26 cellular contexts compared by ENCODE assay signal in genomic region chr4:17854076-17854475, GRCh38.
"Had no signal": no experiment of that assay in that cellular context is flagged by ENCODE, and none has a peak within 500 bp of the region (broad histone marks: within the 10 kb centered on the region; RNA-seq: fewer than 3 reads in every experiment).

No MANE protein-coding gene starts in this region.

- H3K36me3 ChIP-seq: breast epithelium, esophagus muscularis mucosa, neutrophil had no signal

- H3K4me1 ChIP-seq: breast epithelium, esophagus muscularis mucosa, tibial nerve had no signal

- H3K9me3 Mint-ChIP-seq: activated CD4-positive, alpha-beta T cell treated with anti-CD3 and anti-CD28 coated beads, Interleukin-2, amount 10 ng/mL, durations not matched to agents 24 days and 14 days; activated naive CD4-positive, alpha-beta T cell treated with anti-CD3 and anti-CD28 coated beads for 36 hours had no signal

- FAIRE-seq: colon had no signal

- H3K4me3 Mint-ChIP-seq: activated CD4-positive, alpha-beta memory T cell treated with anti-CD3 and anti-CD28 coated beads for 36 hours; activated CD4-positive, alpha-beta T cell treated with anti-CD3 and anti-CD28 coated beads, Interleukin-2, amount 10 ng/mL, durations not matched to agents 24 days and 14 days; activated naive CD4-positive, alpha-beta T cell treated with anti-CD3 and anti-CD28 coated beads for 36 hours; activated naive CD8-positive, alpha-beta T cell treated with anti-CD3 and anti-CD28 coated beads, Interleukin-2, amount 10 ng/mL, durations not matched to agents 7 days and 5 days; activated T-helper 1 cell treated with anti-CD3 and anti-CD28 coated beads, Interleukin-12 subunit alpha, Interleukin-12 subunit beta, Interleukin-2, Interleukin-4 antibody, amounts not matched to agents 30 ng/mL and 10 ng/mL and 1 ng/mL, durations not matched to agents 14 hours and 24 hours and 36 hours; nephron had no signal

- H3K27ac Mint-ChIP-seq: activated CD4-positive, alpha-beta memory T cell treated with anti-CD3 and anti-CD28 coated beads for 36 hours; activated CD4-positive, alpha-beta T cell treated with anti-CD3 and anti-CD28 coated beads, Interleukin-2, amount 10 ng/mL, durations not matched to agents 24 days and 14 days; activated naive CD4-positive, alpha-beta T cell treated with anti-CD3 and anti-CD28 coated beads for 36 hours; activated naive CD8-positive, alpha-beta T cell treated with anti-CD3 and anti-CD28 coated beads, Interleukin-2, amount 10 ng/mL, durations not matched to agents 7 days and 5 days; activated T-helper 1 cell treated with anti-CD3 and anti-CD28 coated beads, Interleukin-12 subunit alpha, Interleukin-12 subunit beta, Interleukin-2, Interleukin-4 antibody, amounts not matched to agents 30 ng/mL and 10 ng/mL and 1 ng/mL, durations not matched to agents 14 hours and 24 hours and 36 hours; nephron had no signal

- ATAC-seq: left cardiac atrium, left ventricle myocardium superior had no signal

- DNase-seq: activated CD4-positive, alpha-beta memory T cell treated with anti-CD3 and anti-CD28 coated beads for 36 hours; activated CD4-positive, alpha-beta T cell treated with anti-CD3 and anti-CD28 coated beads, Interleukin-2, amount 10 ng/mL, durations not matched to agents 24 days and 14 days; activated CD8-positive, alpha-beta memory T cell treated with anti-CD3 and anti-CD28 coated beads, Interleukin-2, amount 50 U/mL, for 4 hours; activated effector memory CD4-positive, alpha-beta T cell treated with anti-CD3 and anti-CD28 coated beads, Interleukin-2, amount 50 U/mL, for 16 hours; activated naive CD4-positive, alpha-beta T cell treated with anti-CD3 and anti-CD28 coated beads for 36 hours; activated naive CD8-positive, alpha-beta T cell treated with anti-CD3 and anti-CD28 coated beads, Interleukin-2, amount 10 ng/mL, durations not matched to agents 7 days and 5 days; activated T-cell treated with anti-CD3 and anti-CD28 coated beads, Interleukin-2, amount 50 U/mL, for 1 hour; amygdala; central memory CD4-positive, alpha-beta T cell; dermis blood vessel endothelial cell; effector CD4-positive, alpha-beta T cell; foreskin melanocyte; islet precursor cell; left cardiac atrium; left ventricle myocardium superior; retina; stimulated activated CD4-positive, alpha-beta T cell treated with anti-CD3 and anti-CD28 coated beads, Interleukin-15, amount 100 ng/mL, for 24 hours; stimulated activated CD4-positive, alpha-beta T cell treated with anti-CD3 and anti-CD28 coated beads, Interleukin-2, amount 100 ng/mL, for 24 hours; stimulated activated naive CD4-positive, alpha-beta T cell had no signal

- H3K4me1 Mint-ChIP-seq: activated CD4-positive, alpha-beta T cell treated with anti-CD3 and anti-CD28 coated beads, Interleukin-2, amount 10 ng/mL, durations not matched to agents 24 days and 14 days; activated naive CD8-positive, alpha-beta T cell treated with anti-CD3 and anti-CD28 coated beads, Interleukin-2, amount 10 ng/mL, durations not matched to agents 7 days and 5 days; nephron had no signal

- H3K27ac ChIP-seq: breast epithelium, esophagus muscularis mucosa, neutrophil, tibial nerve had no signal

- H3K9me3 ChIP-seq: breast epithelium, esophagus muscularis mucosa, neutrophil had no signal

- H3K4me3 ChIP-seq: breast epithelium, esophagus muscularis mucosa, tibial nerve had no signal

- H3K27me3 Mint-ChIP-seq: activated CD4-positive, alpha-beta memory T cell treated with anti-CD3 and anti-CD28 coated beads for 36 hours; activated CD4-positive, alpha-beta T cell treated with anti-CD3 and anti-CD28 coated beads, Interleukin-2, amount 10 ng/mL, durations not matched to agents 24 days and 14 days; activated naive CD8-positive, alpha-beta T cell treated with anti-CD3 and anti-CD28 coated beads, Interleukin-2, amount 10 ng/mL, durations not matched to agents 7 days and 5 days had no signal

- H3K27me3 ChIP-seq: breast epithelium, esophagus muscularis mucosa, neutrophil, tibial nerve had no signal
